In the genomic region with DNA sequence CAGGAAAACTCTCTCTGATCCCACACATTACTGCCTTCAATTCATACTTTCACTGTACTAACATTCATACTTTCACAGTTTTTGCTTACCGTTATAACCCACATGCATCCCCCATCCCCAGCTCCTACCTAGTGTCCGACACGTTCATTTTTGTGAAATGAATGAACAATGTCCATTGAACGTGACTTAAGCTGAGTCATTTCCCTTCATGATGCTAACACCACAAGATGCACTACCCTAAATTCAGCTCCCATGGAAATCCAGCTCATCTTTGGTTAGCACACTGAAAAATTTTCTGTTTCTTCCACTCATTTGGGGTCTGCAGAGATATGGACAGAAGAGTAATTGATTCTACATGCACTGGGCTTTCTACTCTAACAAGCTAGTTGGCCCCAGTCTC, we compare ENCODE assay signal across 22 cellular contexts.
A peak's percentile ranks its signal among the peaks of the same experiment; 100 is the strongest.
DNase-seq lines count a peak whose midpoint lies in the region; ATAC-seq, FAIRE-seq and TF ChIP-seq lines count a peak whose summit lies in the region.
"Had no signal": no experiment of that assay in that cellular context is flagged by ENCODE, and none has a peak within 500 bp of the region (broad histone marks: within the 10 kb centered on the region; RNA-seq: fewer than 3 reads in every experiment).

No MANE protein-coding gene starts in this region.

- no peak overlapping the region for H3K4me3 ChIP-seq in epithelial cell of esophagus (ENCODE audit: low read length)
- no peak overlapping the region for H3K4me3 ChIP-seq in osteoblast (ENCODE audit: insufficient read depth, low read length)
- H3K4me3 ChIP-seq: colonic mucosa, heart left ventricle, prostate gland, spleen had no signal

- H3K36me3 ChIP-seq in osteoblast (ENCODE audit: insufficient read depth, low read length), result no peaks in the 10 kb centered on the region
- H3K36me3 ChIP-seq: colonic mucosa, heart left ventricle, prostate gland had no signal

- no peak overlapping the region for H2AFZ ChIP-seq in osteoblast (ENCODE audit: low read length)

- no peak for TF ChIP-seq CTCF in epithelial cell of esophagus (IDR thresholded peaks at IDR 0.05; ENCODE audit: insufficient read depth, low read depth, low read length, missing control alignments)
- TF ChIP-seq CTCF in osteoblast (IDR thresholded peaks at IDR 0.05; ENCODE audit: extremely low read depth, low read depth, low read length), result no peak

- H3K9me3 ChIP-seq in osteoblast (ENCODE audit: low read depth, low read length), result no peaks in the 10 kb centered on the region
- H3K9me3 ChIP-seq: colonic mucosa, prostate gland, spleen had no signal

- no peaks in the 10 kb centered on the region for H3K27me3 ChIP-seq in osteoblast (ENCODE audit: insufficient read depth, low read length)
- H3K27me3 ChIP-seq: colonic mucosa, heart left ventricle, spleen had no signal

- no peaks in the 10 kb centered on the region for H4K20me1 ChIP-seq in osteoblast (ENCODE audit: insufficient read depth, low read length)

- H3K4me1 ChIP-seq in osteoblast (ENCODE audit: insufficient read depth, low read length), result peaks cover 6% of the 10 kb centered on the region
- H3K4me1 ChIP-seq: colonic mucosa, heart left ventricle, prostate gland, spleen had no signal

- peak overlapping the region; percentile 45 for H3K27ac ChIP-seq in osteoblast (ENCODE audit: low read depth, low read length)
- H3K27ac ChIP-seq: colonic mucosa, epithelial cell of prostate, heart left ventricle, prostate gland, spleen had no signal

- ATAC-seq in HG02588 (IDR thresholded peaks at IDR 0.05; ENCODE audit: unreplicated experiment) (no peak), GM19023 (IDR thresholded peaks at IDR 0.05; ENCODE audit: unreplicated experiment) (no peak)
- ATAC-seq: heart left ventricle; Right ventricle myocardium inferior; stimulated activated effector memory CD8-positive, alpha-beta T cell treated with anti-CD3 and anti-CD28 coated beads, Interleukin-12 subunit alpha, Interleukin-12 subunit beta, amount 100 ng/mL, for 72 hours had no signal

- no peak overlapping the region for H3K4me2 ChIP-seq in osteoblast (ENCODE audit: insufficient read depth, low read length)

- DNase-seq in GM03348 (ENCODE audit: low spot score) (peak; percentile 48), RPMI7951 (ENCODE audit: low read depth) (peak; percentile 56), epithelial cell of esophagus (ENCODE audit: low read depth) (peak; percentile 36), osteoblast (ENCODE audit: insufficient read length, low spot score, missing footprints) (peak; percentile 79), HTR-8/SVneo (ENCODE audit: insufficient read length, low spot score) (no peak)
- DNase-seq: activated CD4-positive, CD25-positive, alpha-beta regulatory T cell; amniotic stem cell; C1 segment of cervical spinal cord; colonic mucosa; DMS153; H7; heart left ventricle; islet precursor cell; mesendoderm; spleen; T-helper 1 cell had no signal

- FAIRE-seq in HTR-8/SVneo (lab: Jason Lieb, UNC), result no peak

- no peaks in the 10 kb centered on the region for H3K79me2 ChIP-seq in osteoblast (ENCODE audit: insufficient read depth, low read length)
